2 cellular contexts compared by ENCODE assay signal in genomic region chr2:217402622-217403383, GRCh38.
TF ChIP-seq lines count a peak whose summit lies in the region.

No MANE protein-coding gene starts in this region.

TF ChIP-seq in SK-N-SH treated with all-trans-retinoic acid at 6 μM for 48 hours, 23 proteins besides CTCF, POLR2A, EP300 and RAD21 (continued from another document):
- TF ChIP-seq, protein P1, sequence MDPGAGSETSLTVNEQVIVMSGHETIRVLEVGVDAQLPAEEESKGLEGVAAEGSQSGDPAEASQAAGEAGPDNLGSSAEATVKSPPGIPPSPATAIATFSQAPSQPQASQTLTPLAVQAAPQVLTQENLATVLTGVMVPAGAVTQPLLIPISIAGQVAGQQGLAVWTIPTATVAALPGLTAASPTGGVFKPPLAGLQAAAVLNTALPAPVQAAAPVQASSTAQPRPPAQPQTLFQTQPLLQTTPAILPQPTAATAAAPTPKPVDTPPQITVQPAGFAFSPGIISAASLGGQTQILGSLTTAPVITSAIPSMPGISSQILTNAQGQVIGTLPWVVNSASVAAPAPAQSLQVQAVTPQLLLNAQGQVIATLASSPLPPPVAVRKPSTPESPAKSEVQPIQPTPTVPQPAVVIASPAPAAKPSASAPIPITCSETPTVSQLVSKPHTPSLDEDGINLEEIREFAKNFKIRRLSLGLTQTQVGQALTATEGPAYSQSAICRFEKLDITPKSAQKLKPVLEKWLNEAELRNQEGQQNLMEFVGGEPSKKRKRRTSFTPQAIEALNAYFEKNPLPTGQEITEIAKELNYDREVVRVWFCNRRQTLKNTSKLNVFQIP (CRISPR knock-in tag; IDR thresholded peaks at IDR 0.05; ENCODE audit: borderline replicate concordance, low read depth): no peak
- TF ChIP-seq CREB5 (CRISPR knock-in tag; IDR thresholded peaks at IDR 0.05; ENCODE audit: low read depth): no peak
- no peak for TF ChIP-seq TSHZ2 (CRISPR knock-in tag; IDR thresholded peaks at IDR 0.05)
- TF ChIP-seq ZNF565 (CRISPR knock-in tag; conservative IDR thresholded peaks at IDR 0.05; ENCODE audit: low read depth): no peak
- TF ChIP-seq BACH2 (CRISPR knock-in tag; IDR thresholded peaks at IDR 0.05; ENCODE audit: borderline replicate concordance): no peak
- no peak for TF ChIP-seq TCF4 (CRISPR knock-in tag; IDR thresholded peaks at IDR 0.05; ENCODE audit: borderline replicate concordance)
- no peak for TF ChIP-seq ZNF8 (CRISPR knock-in tag; IDR thresholded peaks at IDR 0.05)
- TF ChIP-seq ZFP30 (CRISPR knock-in tag; IDR thresholded peaks at IDR 0.05): no peak
- TF ChIP-seq OSR1 (CRISPR knock-in tag; IDR thresholded peaks at IDR 0.05): no peak
- TF ChIP-seq PATZ1 (CRISPR knock-in tag; IDR thresholded peaks at IDR 0.05; ENCODE audit: borderline replicate concordance): no peak

TF ChIP-seq in HepG2, 621 proteins besides CTCF, POLR2A, EP300 and RAD21 (continued from another document):
- TF ChIP-seq, protein P2, sequence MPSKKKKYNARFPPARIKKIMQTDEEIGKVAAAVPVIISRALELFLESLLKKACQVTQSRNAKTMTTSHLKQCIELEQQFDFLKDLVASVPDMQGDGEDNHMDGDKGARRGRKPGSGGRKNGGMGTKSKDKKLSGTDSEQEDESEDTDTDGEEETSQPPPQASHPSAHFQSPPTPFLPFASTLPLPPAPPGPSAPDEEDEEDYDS (CRISPR knock-in tag; IDR thresholded peaks at IDR 0.05): no peak
- TF ChIP-seq JUN (CRISPR knock-in tag; IDR thresholded peaks at IDR 0.05) (no peak), ZNF234 (CRISPR knock-in tag; conservative IDR thresholded peaks at IDR 0.05) (no peak)
TF ChIP-seq in HepG2: peak in this region for 0.
